Comparison of ENCODE assay signal across 15 cellular contexts in the genomic region with DNA sequence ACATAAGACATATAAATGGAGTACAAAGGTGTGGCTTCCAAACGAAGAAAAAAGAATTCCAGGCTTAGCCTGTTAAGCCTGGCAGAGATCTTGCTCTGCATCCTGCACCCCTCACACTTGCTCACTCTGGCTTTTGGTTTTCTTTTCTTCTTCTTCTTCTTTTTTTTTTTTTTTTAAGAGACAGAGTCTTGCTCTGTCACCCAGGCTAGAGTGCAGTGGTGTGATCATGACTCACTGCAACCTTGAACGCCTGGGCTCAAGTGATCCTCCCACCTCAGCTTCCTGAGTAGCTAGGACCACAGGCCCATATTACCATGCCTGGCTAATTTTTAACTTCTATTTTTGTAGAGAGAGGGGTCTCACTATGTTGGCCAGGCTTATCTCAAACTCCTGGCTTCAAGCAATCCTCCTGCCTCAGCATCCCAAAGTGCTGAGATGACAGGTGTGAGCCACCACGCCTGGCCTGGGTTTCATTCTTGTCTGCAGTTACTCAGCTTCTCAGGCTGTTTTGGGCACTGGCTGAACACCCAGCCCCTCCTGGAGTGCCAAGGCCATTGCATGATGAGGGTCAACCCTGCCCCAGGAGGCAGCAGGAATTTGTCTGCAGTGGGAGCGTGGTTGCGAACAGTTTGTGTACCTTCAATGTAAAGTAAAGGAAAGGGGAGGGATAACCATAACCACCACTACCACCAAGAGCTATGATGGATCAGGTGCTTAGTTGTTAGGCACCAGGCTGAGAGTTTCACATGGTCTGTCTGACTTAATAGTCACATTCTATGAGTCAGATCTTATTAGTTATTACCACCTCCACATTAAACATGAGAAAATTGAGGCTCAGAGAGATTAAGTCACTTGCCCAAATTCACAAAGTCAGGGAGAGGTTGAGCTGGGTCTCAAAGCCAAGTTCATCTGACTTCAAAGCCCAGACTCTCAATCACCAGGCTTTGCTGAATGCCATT.
DNase-seq lines count a peak whose midpoint lies in the region; ATAC-seq, FAIRE-seq and TF ChIP-seq lines count a peak whose summit lies in the region.
"Had no signal": no experiment of that assay in that cellular context is flagged by ENCODE, and none has a peak within 500 bp of the region (broad histone marks: within the 10 kb centered on the region; RNA-seq: fewer than 3 reads in every experiment).

No MANE protein-coding gene starts in this region.

- H3K27ac Mint-ChIP-seq in activated CD4-positive, alpha-beta memory T cell treated with anti-CD3 and anti-CD28 coated beads for 36 hours = no peak overlapping the region
- H3K27ac Mint-ChIP-seq: B cell, HFFc6 had no signal

- no peaks in the 10 kb centered on the region for H3K36me3 Mint-ChIP-seq in activated CD4-positive, alpha-beta memory T cell treated with anti-CD3 and anti-CD28 coated beads for 36 hours

- no peak for TF ChIP-seq POLR2A in vagina (IDR thresholded peaks at IDR 0.05)
- TF ChIP-seq POLR2A in gastrocnemius medialis (IDR thresholded peaks at IDR 0.05) = no peak

- H3K4me1 ChIP-seq in foreskin keratinocyte = no peaks in the 10 kb centered on the region
- no peaks in the 10 kb centered on the region for H3K4me1 ChIP-seq in kidney (ENCODE audit: control insufficient read depth in 1 of 2, insufficient read depth in 1 of 2, low read depth in 1 of 2, low read length in 2 of 2)
- peaks cover 13% of the 10 kb centered on the region for H3K4me1 ChIP-seq in vagina
- H3K4me1 ChIP-seq in gastrocnemius medialis = no peaks in the 10 kb centered on the region
- H3K4me1 ChIP-seq: parathyroid adenoma, spleen had no signal

- H3K36me3 ChIP-seq in kidney (ENCODE audit: control insufficient read depth in 1 of 2, insufficient read depth in 2 of 2, low read length in 2 of 2) (no peaks in the 10 kb centered on the region), vagina (no peaks in the 10 kb centered on the region), gastrocnemius medialis (no peaks in the 10 kb centered on the region)
- H3K36me3 ChIP-seq: spleen had no signal

- H3K27ac ChIP-seq in foreskin keratinocyte (no peak overlapping the region), kidney (ENCODE audit: low read depth in 2 of 2, low read length in 2 of 2) (no peak overlapping the region), vagina (no peak overlapping the region), gastrocnemius medialis (no peak overlapping the region)
- H3K27ac ChIP-seq: parathyroid adenoma, spleen had no signal

- no peak overlapping the region for H3K4me3 ChIP-seq in kidney (ENCODE audit: low read length in 2 of 2)
- H3K4me3 ChIP-seq in vagina = no peak overlapping the region
- H3K4me3 ChIP-seq in gastrocnemius medialis = no peak overlapping the region
- H3K4me3 ChIP-seq: spleen had no signal

- no peaks in the 10 kb centered on the region for H3K9me3 Mint-ChIP-seq in activated CD4-positive, alpha-beta memory T cell treated with anti-CD3 and anti-CD28 coated beads for 36 hours
- H3K9me3 Mint-ChIP-seq: HFFc6 had no signal

- peak; percentile 35 for DNase-seq in A172 (ENCODE audit: low spot score)
- peak; percentile 34 for DNase-seq in activated CD4-positive, alpha-beta memory T cell treated with anti-CD3 and anti-CD28 coated beads for 36 hours
- no peak for DNase-seq in foreskin keratinocyte
- no peak for DNase-seq in kidney
- no peak for DNase-seq in vagina (ENCODE audit: extremely low spot score in 2 of 2)
- DNase-seq in gastrocnemius medialis = no peak
- DNase-seq: cerebellar nuclear complex, HFFc6, KG1, SIG-M5, spleen, T-helper 9 cell had no signal

- TF ChIP-seq CTCF in foreskin keratinocyte (conservative IDR thresholded peaks at IDR 0.05) (no peak), kidney (IDR thresholded peaks at IDR 0.05; ENCODE audit: borderline replicate concordance, extremely low read depth, insufficient read depth) (no peak), vagina (IDR thresholded peaks at IDR 0.05) (no peak), gastrocnemius medialis (IDR thresholded peaks at IDR 0.05 in 4 of 5, conservative IDR thresholded peaks at IDR 0.05 in 1 of 5) (no peak)

- FAIRE-seq in kidney (lab: Jason Lieb, UNC) = no peak

- H3K4me3 Mint-ChIP-seq in activated CD4-positive, alpha-beta memory T cell treated with anti-CD3 and anti-CD28 coated beads for 36 hours = no peak overlapping the region
- H3K4me3 Mint-ChIP-seq: B cell, HFFc6 had no signal

- in situ Hi-C loops in gastrocnemius medialis (cut with MboI; ENCODE audit: low sequenced_read_pairs in 4 of 4) = no loop called here

- CTCF ChIA-PET in activated CD4-positive, alpha-beta memory T cell treated with anti-CD3 and anti-CD28 coated beads for 36 hours (lab: Charles Lee) = no interaction called here

- H3K27me3 Mint-ChIP-seq in activated CD4-positive, alpha-beta memory T cell treated with anti-CD3 and anti-CD28 coated beads for 36 hours = peaks cover 17% of the 10 kb centered on the region

- H3K9me3 ChIP-seq in kidney (ENCODE audit: control insufficient read depth in 1 of 2, low read length in 2 of 2) (no peaks in the 10 kb centered on the region), vagina (no peaks in the 10 kb centered on the region), gastrocnemius medialis (no peaks in the 10 kb centered on the region)
- H3K9me3 ChIP-seq: spleen had no signal

- H3K9ac ChIP-seq in kidney (ENCODE audit: low read length in 2 of 2) = no peak overlapping the region
- H3K9ac ChIP-seq: parathyroid adenoma had no signal

- POLR2A ChIA-PET in activated CD4-positive, alpha-beta memory T cell treated with anti-CD3 and anti-CD28 coated beads for 36 hours (lab: Charles Lee) = interaction anchor here (1.0 kb wide), 1 partner anchor 10 kb away, joined by 3 read pairs; no protein-coding TSS in a partner anchor

- peaks cover 53% of the 10 kb centered on the region for H3K4me1 Mint-ChIP-seq in activated CD4-positive, alpha-beta memory T cell treated with anti-CD3 and anti-CD28 coated beads for 36 hours (ENCODE audit: low read depth)
- H3K4me1 Mint-ChIP-seq: B cell had no signal

- intact Hi-C loops in activated CD4-positive, alpha-beta memory T cell treated with anti-CD3 and anti-CD28 coated beads for 36 hours (cut with micrococcal nuclease) = loop anchor here (1.0 to 5.0 kb wide), 2 partner anchors 25 to 51 kb away; no protein-coding TSS in a partner anchor
- intact Hi-C loops in kidney (cut with DNase I) (no loop called here), vagina (cut with DNase I) (no loop called here), gastrocnemius medialis (cut with DNase I; ENCODE audit: low total_unique reads) (no loop called here)

- H3K27me3 ChIP-seq in foreskin keratinocyte = no peaks in the 10 kb centered on the region
- H3K27me3 ChIP-seq in vagina = no peaks in the 10 kb centered on the region
- no peaks in the 10 kb centered on the region for H3K27me3 ChIP-seq in gastrocnemius medialis
- H3K27me3 ChIP-seq: spleen had no signal

- ATAC-seq in GM18868 (IDR thresholded peaks at IDR 0.05; ENCODE audit: unreplicated experiment) (peak; percentile 33), foreskin keratinocyte (peak; percentile 60), gastrocnemius medialis (no peak)

Comparison
In these comparisons a context has a peak if more than half of its experiments do, and no peak if none do; other contexts are left out.
1. DNase-seq: peak in A172 (single experiment) and activated CD4-positive, alpha-beta memory T cell treated with anti-CD3 and anti-CD28 coated beads for 36 hours (single experiment); none in foreskin keratinocyte (0 of 2), kidney (single experiment), vagina (0 of 2) and gastrocnemius medialis (0 of 2).
2. ATAC-seq: peak in GM18868 (single experiment) and foreskin keratinocyte (single experiment); none in gastrocnemius medialis (0 of 2).